In genomic region chr10:93451244-93451947, GRCh38 we compare ENCODE assay signal across 9 cellular contexts.
"Had no signal": no experiment of that assay in that cellular context is flagged by ENCODE, and none has a peak within 500 bp of the region (broad histone marks: within the 10 kb centered on the region; RNA-seq: fewer than 3 reads in every experiment).

No MANE protein-coding gene starts in this region.

- H3K36me3 Mint-ChIP-seq: natural killer cell; stimulated activated naive B cell treated with anti-CD40 and anti-IgM and Interleukin-4, amounts not matched to agents 10 μg/mL and 1 μg/mL and 100 μg/mL, for 72 hours had no signal

- H3K4me1 Mint-ChIP-seq: natural killer cell; stimulated activated naive B cell treated with anti-CD40 and anti-IgM and Interleukin-4, amounts not matched to agents 10 μg/mL and 1 μg/mL and 100 μg/mL, for 72 hours had no signal

- DNase-seq: activated CD4-positive, alpha-beta T cell treated with anti-CD3 and anti-CD28 coated beads, Interleukin-2, amount 50 U/mL, for 1 hour; activated T-cell treated with anti-CD3 and anti-CD28 coated beads for 4 hours; mesenchymal stem cell; natural killer cell; stimulated activated CD4-positive, alpha-beta T cell treated with anti-CD3 and anti-CD28 coated beads, Interleukin-2, amount 100 ng/mL, for 48 hours; stimulated activated naive B cell treated with anti-CD40 and anti-IgM and Interleukin-4, amounts not matched to agents 10 μg/mL and 1 μg/mL and 100 μg/mL, for 72 hours; transverse colon had no signal

- H3K27ac ChIP-seq: transverse colon had no signal

- H3K9me3 Mint-ChIP-seq: activated naive CD4-positive, alpha-beta T cell treated with anti-CD3 and anti-CD28 coated beads, Interleukin-2, amount 10 ng/mL, durations not matched to agents 7 days and 5 days; natural killer cell; stimulated activated naive B cell treated with anti-CD40 and anti-IgM and Interleukin-4, amounts not matched to agents 10 μg/mL and 1 μg/mL and 100 μg/mL, for 72 hours had no signal

- H3K4me3 ChIP-seq: transverse colon had no signal

- H3K27me3 Mint-ChIP-seq: activated naive CD4-positive, alpha-beta T cell treated with anti-CD3 and anti-CD28 coated beads, Interleukin-2, amount 10 ng/mL, durations not matched to agents 7 days and 5 days; stimulated activated naive B cell treated with anti-CD40 and anti-IgM and Interleukin-4, amounts not matched to agents 10 μg/mL and 1 μg/mL and 100 μg/mL, for 72 hours had no signal

- ATAC-seq: esophagus mucosa, natural killer cell had no signal

- H3K4me3 Mint-ChIP-seq: activated naive CD4-positive, alpha-beta T cell treated with anti-CD3 and anti-CD28 coated beads, Interleukin-2, amount 10 ng/mL, durations not matched to agents 7 days and 5 days; natural killer cell; stimulated activated naive B cell treated with anti-CD40 and anti-IgM and Interleukin-4, amounts not matched to agents 10 μg/mL and 1 μg/mL and 100 μg/mL, for 72 hours had no signal

- H3K9me3 ChIP-seq: transverse colon had no signal

- H3K27ac Mint-ChIP-seq: activated naive CD4-positive, alpha-beta T cell treated with anti-CD3 and anti-CD28 coated beads, Interleukin-2, amount 10 ng/mL, durations not matched to agents 7 days and 5 days; natural killer cell; stimulated activated naive B cell treated with anti-CD40 and anti-IgM and Interleukin-4, amounts not matched to agents 10 μg/mL and 1 μg/mL and 100 μg/mL, for 72 hours had no signal

- H3K27me3 ChIP-seq: transverse colon had no signal
